21 cellular contexts compared by ENCODE assay signal in genomic region chr4:1321946-1322650, GRCh38. TPM values are rescaled to one million over a fixed set of nuclear protein-coding genes. Genes with fewer than 3 reads are reported as not detected.
A peak's percentile ranks its signal among the peaks of the same experiment; 100 is the strongest.
DNase-seq lines count a peak whose midpoint lies in the region; ATAC-seq, FAIRE-seq and TF ChIP-seq lines count a peak whose summit lies in the region.
"Had no signal": no experiment of that assay in that cellular context is flagged by ENCODE, and none has a peak within 500 bp of the region (broad histone marks: within the 10 kb centered on the region; RNA-seq: fewer than 3 reads in every experiment).

No MANE protein-coding gene starts in this region.

- no peak overlapping the region for H3K4me3 Mint-ChIP-seq in T-cell
- H3K4me3 Mint-ChIP-seq: CD4-positive, alpha-beta memory T cell had no signal

- peaks cover 0 to 10% (median 0%) of the 10 kb centered on the region in 9 donors for H3K4me1 ChIP-seq in heart right ventricle
- H3K4me1 ChIP-seq in kidney (ENCODE audit: control insufficient read depth in 1 of 2, insufficient read depth in 1 of 2, low read depth in 1 of 2, low read length in 2 of 2): peaks cover 0 to 2% of the 10 kb centered on the region in 2 donors
- peaks cover 0 to 17% (median 5%) of the 10 kb centered on the region in 6 donors for H3K4me1 ChIP-seq in spleen

- DNase-seq in Right ventricle myocardium superior: peak; percentile 35
- no peak for DNase-seq in heart right ventricle
- no peak for DNase-seq in RWPE1 (ENCODE audit: low spot score)
- DNase-seq in kidney: peak; percentile 61
- peak; percentile 60 for DNase-seq in spleen
- no peak for DNase-seq in stimulated activated CD4-positive, alpha-beta T cell treated with anti-CD3 and anti-CD28 coated beads, Interleukin-2, amount 100 ng/mL, for 24 hours
- no peak for DNase-seq in T-cell
- DNase-seq: GF-D8, GM23248, HCEC 1CT, KG1, NCI-H1105 treated with DMSO at 0.1 percent for 48 hours, NCI-H187, NCI-H2107, NCI-H226, NCI-H524, NCI-H82, PC-9 had no signal

- 90 to 92% methylated on average over 18 of the region's 18 CpGs for WGBS in heart right ventricle, 2 donors
- WGBS in spleen, 5 donors: 90 to 96% (median 95%) methylated on average over 11 to 18 of the region's 18 CpGs

- POLR2A ChIA-PET in RWPE1 (lab: Yijun Ruan, JAX; ENCODE audit: low non-redundant PET) (no interaction called here), T-cell (lab: Charles Lee) (no interaction called here)

- no peak overlapping the region for H3K27ac Mint-ChIP-seq in T-cell

- no peak for TF ChIP-seq POLR2A in spleen (IDR thresholded peaks at IDR 0.05)

- intact Hi-C loops in Right ventricle myocardium superior (cut with DNase I): no loop called here
- intact Hi-C loops in heart right ventricle (cut with DNase I): no loop called here
- intact Hi-C loops in kidney (cut with DNase I): no loop called here
- intact Hi-C loops in spleen (cut with DNase I; ENCODE audit: low total_unique reads): no loop called here

- H3K27ac ChIP-seq in heart right ventricle: no peak overlapping the region
- peak overlapping the region; percentile 80 for H3K27ac ChIP-seq in RWPE1
- no peak overlapping the region for H3K27ac ChIP-seq in kidney (ENCODE audit: low read depth in 2 of 2, low read length in 2 of 2)
- no peak overlapping the region for H3K27ac ChIP-seq in spleen
- H3K27ac ChIP-seq: GM23248, PC-9 had no signal

- no peaks in the 10 kb centered on the region for H3K27me3 Mint-ChIP-seq in T-cell
- H3K27me3 Mint-ChIP-seq: CD4-positive, alpha-beta memory T cell had no signal

- TF ChIP-seq CTCF in heart right ventricle (IDR thresholded peaks at IDR 0.05) (no peak), RWPE1 (conservative IDR thresholded peaks at IDR 0.05; ENCODE audit: low read depth) (no peak), kidney (IDR thresholded peaks at IDR 0.05; ENCODE audit: borderline replicate concordance, extremely low read depth, insufficient read depth) (no peak), spleen (IDR thresholded peaks at IDR 0.05 in 8 of 11, conservative IDR thresholded peaks at IDR 0.05 in 3 of 11) (no peak)

- H3K9ac ChIP-seq in kidney (ENCODE audit: low read length in 2 of 2): no peak overlapping the region
- H3K9ac ChIP-seq: GM23248 had no signal

- FAIRE-seq in kidney (lab: Jason Lieb, UNC): no peak
- FAIRE-seq: A549, GM19239 had no signal

- ATAC-seq in Right ventricle myocardium superior (ENCODE audit: poor library complexity) (no peak), heart right ventricle (no peak), T-cell (replicated peaks in 1 of 4) (no peak)
- ATAC-seq: A549 had no signal

- H3K36me3 ChIP-seq in heart right ventricle (peaks cover 0 to 88% (median 35%) of the 10 kb centered on the region in 9 donors), kidney (ENCODE audit: control insufficient read depth in 1 of 2, insufficient read depth in 2 of 2, low read length in 2 of 2) (peaks cover 21 to 30% of the 10 kb centered on the region in 2 donors), spleen (peaks cover 0 to 95% (median 57%) of the 10 kb centered on the region in 6 donors)

- H3K9me3 Mint-ChIP-seq in T-cell: no peaks in the 10 kb centered on the region

- no peaks in the 10 kb centered on the region for H3K9me3 ChIP-seq in heart right ventricle
- no peaks in the 10 kb centered on the region for H3K9me3 ChIP-seq in kidney (ENCODE audit: control insufficient read depth in 1 of 2, low read length in 2 of 2)
- no peaks in the 10 kb centered on the region for H3K9me3 ChIP-seq in spleen
- H3K9me3 ChIP-seq: A549 had no signal

- H3K36me3 Mint-ChIP-seq in T-cell: peaks cover 27% of the 10 kb centered on the region

- H3K4me1 Mint-ChIP-seq in T-cell: peaks cover 6 to 10% (median 9%) of the 10 kb centered on the region in 3 donors

- H3K27me3 ChIP-seq in heart right ventricle (no peaks in the 10 kb centered on the region), spleen (replicated peaks in 1 of 7) (no peaks in the 10 kb centered on the region)

- CTCF ChIA-PET in RWPE1 (lab: Yijun Ruan, JAX): no interaction called here
- CTCF ChIA-PET in T-cell (lab: Charles Lee): no interaction called here

- H3K4me3 ChIP-seq in heart right ventricle: no peak overlapping the region
- H3K4me3 ChIP-seq in kidney (ENCODE audit: low read length in 2 of 2): no peak overlapping the region
- no peak overlapping the region for H3K4me3 ChIP-seq in spleen
- H3K4me3 ChIP-seq: A549, GM23248, PC-9 had no signal

RNA-seq across cellular contexts. Expression of gene UVSSA, which starts 24.9 kb away (rescaled TPM):
- total RNA-seq in Right ventricle myocardium superior: 6.7 TPM
- 1 to 10 TPM; 5.2 to 8.3 (median 6.6) TPM for total RNA-seq in heart right ventricle
- 10 to 100 TPM in 1 of 2 donors, 1 to 10 TPM in 1; 2.4 to 11.9 TPM for polyA plus RNA-seq in heart right ventricle
- total RNA-seq in kidney: 32.5 TPM
- 5.2 TPM for polyA plus RNA-seq in kidney (ENCODE audit: insufficient read depth, low read depth, low replicate concordance)
- total RNA-seq in spleen: 10 to 100 TPM; 23.9 to 54.0 (median 37.1) TPM
- polyA plus RNA-seq in spleen: 10 to 100 TPM in 2 of 3 donors, 1 to 10 TPM in 1; 3.0 to 15.5 (median 10.3) TPM
- total RNA-seq in T-cell: 10 to 100 TPM; 39.9 to 53.7 (median 42.7) TPM

RNA-seq across cellular contexts. Expression of gene MAEA, which starts 32.4 kb away (rescaled TPM):
- total RNA-seq in Right ventricle myocardium superior: 50.3 TPM
- total RNA-seq in heart right ventricle: 10 to 100 TPM; 39.1 to 72.8 (median 50.3) TPM
- polyA plus RNA-seq in heart right ventricle: 10 to 100 TPM; 43.2 to 55.7 TPM
- total RNA-seq in kidney: 75.2 TPM
- polyA plus RNA-seq in kidney (ENCODE audit: insufficient read depth, low read depth, low replicate concordance): 65.0 TPM
- total RNA-seq in spleen: 100 to 1,000 TPM in 1 of 7 donors, 10 to 100 TPM in 6; 64.3 to 112 (median 85.6) TPM
- polyA plus RNA-seq in spleen: 10 to 100 TPM; 46.6 to 76.5 (median 58.8) TPM
- total RNA-seq in T-cell: 100 to 1,000 TPM in 2 of 5 donors, 10 to 100 TPM in 3; 62.3 to 114 (median 87.2) TPM

Comparison
In these comparisons a context has a peak if more than half of its experiments do, and no peak if none do; other contexts are left out.
1. DNase-seq: peak in Right ventricle myocardium superior (single experiment), kidney (single experiment) and spleen (single experiment); none in heart right ventricle (0 of 2), RWPE1 (single experiment), stimulated activated CD4-positive, alpha-beta T cell treated with anti-CD3 and anti-CD28 coated beads, Interleukin-2, amount 100 ng/mL, for 24 hours (0 of 2) and T-cell (0 of 34).